ENCODE assay signal across 1 cellular context in the genomic region with DNA sequence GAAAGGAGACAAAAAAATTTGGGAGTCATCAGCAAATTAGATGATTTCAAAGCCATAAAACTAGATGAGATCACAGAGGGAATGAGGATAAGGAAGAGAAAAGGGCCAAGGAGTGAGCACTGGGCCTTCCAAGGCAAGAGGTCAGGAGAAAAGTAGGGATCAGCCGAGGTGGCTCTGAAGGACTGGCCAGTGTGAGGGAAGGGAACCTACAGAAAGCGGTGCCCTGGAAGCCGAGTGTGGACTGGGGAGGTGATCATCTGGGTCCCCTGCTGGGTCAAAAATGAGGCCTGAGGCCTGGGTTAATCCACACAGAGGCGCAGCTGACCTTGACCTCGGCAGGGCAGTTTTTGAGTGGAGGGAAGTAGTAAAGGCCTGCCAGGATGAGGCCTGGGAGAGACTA.
TF ChIP-seq lines count a peak whose summit lies in the region.

No MANE protein-coding gene starts in this region.

TF ChIP-seq in WTC11, 78 proteins besides CTCF, POLR2A, EP300 and RAD21 (continued from another document):
- TF ChIP-seq, protein P1, sequence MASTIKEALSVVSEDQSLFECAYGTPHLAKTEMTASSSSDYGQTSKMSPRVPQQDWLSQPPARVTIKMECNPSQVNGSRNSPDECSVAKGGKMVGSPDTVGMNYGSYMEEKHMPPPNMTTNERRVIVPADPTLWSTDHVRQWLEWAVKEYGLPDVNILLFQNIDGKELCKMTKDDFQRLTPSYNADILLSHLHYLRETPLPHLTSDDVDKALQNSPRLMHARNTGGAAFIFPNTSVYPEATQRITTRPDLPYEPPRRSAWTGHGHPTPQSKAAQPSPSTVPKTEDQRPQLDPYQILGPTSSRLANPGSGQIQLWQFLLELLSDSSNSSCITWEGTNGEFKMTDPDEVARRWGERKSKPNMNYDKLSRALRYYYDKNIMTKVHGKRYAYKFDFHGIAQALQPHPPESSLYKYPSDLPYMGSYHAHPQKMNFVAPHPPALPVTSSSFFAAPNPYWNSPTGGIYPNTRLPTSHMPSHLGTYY (CRISPR knock-in tag; IDR thresholded peaks at IDR 0.05), result no peak
- TF ChIP-seq RORB (CRISPR knock-in tag; IDR thresholded peaks at IDR 0.05), result no peak
- TF ChIP-seq TEAD4 (CRISPR knock-in tag; IDR thresholded peaks at IDR 0.05), result no peak
- TF ChIP-seq GTF2I (CRISPR knock-in tag; conservative IDR thresholded peaks at IDR 0.05), result no peak
- no peak for TF ChIP-seq ZNF232 (CRISPR knock-in tag; IDR thresholded peaks at IDR 0.05)
- no peak for TF ChIP-seq ESRRA (CRISPR knock-in tag; IDR thresholded peaks at IDR 0.05; ENCODE audit: borderline replicate concordance)
- no peak for TF ChIP-seq ZNF317 (CRISPR knock-in tag; IDR thresholded peaks at IDR 0.05; ENCODE audit: borderline replicate concordance, low read depth)
